ENCODE assay signal across 8 cellular contexts in the genomic region with DNA sequence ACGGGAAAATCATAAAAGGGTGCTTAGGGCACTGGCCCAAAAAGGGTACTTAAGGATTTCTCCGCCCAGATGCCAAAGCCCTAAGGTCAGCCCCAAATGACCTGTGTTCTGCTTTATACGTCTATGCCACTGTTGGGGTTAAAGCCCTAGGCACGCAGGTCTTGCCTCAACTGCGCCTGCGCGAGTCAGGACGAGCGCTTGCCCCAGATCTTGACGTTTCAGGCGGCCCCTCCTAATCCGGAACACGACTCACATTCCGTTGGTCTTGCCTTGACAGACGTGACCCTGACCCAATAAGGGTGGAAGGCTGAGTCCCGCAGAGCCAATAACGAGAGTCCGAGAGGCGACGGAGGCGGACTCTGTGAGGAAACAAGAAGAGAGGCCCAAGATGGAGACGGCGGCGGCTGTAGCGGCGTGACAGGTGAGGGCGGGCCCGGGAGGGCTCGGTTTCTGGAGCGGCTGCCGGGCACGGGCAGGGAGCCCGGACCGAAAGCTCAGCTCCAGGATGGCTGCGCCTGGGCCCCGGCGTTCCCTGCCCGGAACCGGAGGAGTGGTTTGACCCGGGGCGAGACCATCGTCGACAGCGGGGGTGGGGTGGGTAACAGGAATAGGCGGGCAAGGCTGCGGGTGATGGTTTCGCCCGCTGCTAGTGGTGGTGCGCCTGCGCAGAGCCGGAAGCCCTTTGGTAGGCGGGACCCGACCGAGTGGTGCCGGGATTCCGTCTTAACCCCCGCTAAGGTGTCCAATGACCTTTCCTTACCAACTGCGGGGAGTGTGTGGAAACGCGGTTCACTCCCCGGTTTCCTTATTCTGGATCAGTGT. TPM values are rescaled to one million over a fixed set of nuclear protein-coding genes. Genes with fewer than 3 reads are reported as not detected.
A peak's percentile ranks its signal among the peaks of the same experiment; 100 is the strongest.
DNase-seq lines count a peak whose midpoint lies in the region; ATAC-seq, FAIRE-seq and TF ChIP-seq lines count a peak whose summit lies in the region.

A gene (plus strand): TSS at position 375 of the 822 bp plus-strand sequence. CDS start 1,763 bp downstream, outside the sequence.

- H3K9me3 ChIP-seq in keratinocyte (ENCODE audit: control insufficient read depth, low read depth, low read length) = no peaks in the 10 kb centered on the region

- H2AFZ ChIP-seq in keratinocyte (ENCODE audit: control insufficient read depth, low read length) = peak within 1 kb of the TSS; percentile 70

- H3K27me3 ChIP-seq in keratinocyte (ENCODE audit: control insufficient read depth, extremely low read depth, insufficient read depth, low read length) = no peaks in the 10 kb centered on the region

- H3K36me3 ChIP-seq in keratinocyte (ENCODE audit: control insufficient read depth in 2 of 2, extremely low read depth in 1 of 2, insufficient read depth in 2 of 2, low read length in 2 of 2) = no peaks in the 10 kb centered on the region

- DNase-seq in AG20443 (ENCODE audit: low spot score) (peak; percentile 94), NCI-H510A (lab: John Stamatoyannopoulos, UW) (peak; percentile 91), cerebellum (ENCODE audit: low spot score) (peak; percentile 94), keratinocyte (ENCODE audit: low read depth, low spot score) (peak; percentile 90)
- peak; percentile 91 for DNase-seq in activated CD4-positive, alpha-beta T cell treated with anti-CD3 and anti-CD28 coated beads for 1 hour
- DNase-seq in stimulated activated CD4-positive, alpha-beta T cell treated with anti-CD3 and anti-CD28 coated beads, Interleukin-15, amount 100 ng/mL, for 1 hour (ENCODE audit: low read depth in 1 of 2, low spot score in 1 of 2) = peak; percentile 76 to 90

- peaks cover 15% of the 10 kb centered on the region for H3K79me2 ChIP-seq in keratinocyte (ENCODE audit: control insufficient read depth, insufficient read depth, low read length)

- FAIRE-seq in keratinocyte (lab: Jason Lieb, UNC) = peak; percentile 76

- H3K9ac ChIP-seq in keratinocyte (ENCODE audit: control insufficient read depth, extremely low read depth, insufficient read depth, low read length) = peak within 1 kb of the TSS; percentile 83

- H3K4me1 ChIP-seq in keratinocyte (ENCODE audit: control insufficient read depth, extremely low read depth, insufficient read depth, low read length) = peaks cover 4% of the 10 kb centered on the region

- no peaks in the 10 kb centered on the region for H3K9me1 ChIP-seq in keratinocyte (ENCODE audit: control insufficient read depth, extremely low read depth, insufficient read depth, low read length)

- H3K4me3 ChIP-seq in keratinocyte (ENCODE audit: control insufficient read depth in 2 of 3, extremely low read depth in 1 of 3, insufficient read depth in 2 of 3, low read depth in 1 of 3, low read length in 3 of 3) = peak within 1 kb of the TSS; percentile 54 to 85 (median 70)

- peak within 1 kb of the TSS; percentile 75 for H3K4me2 ChIP-seq in keratinocyte (ENCODE audit: control insufficient read depth, extremely low read depth, insufficient read depth, low read depth, low read length)

- dilution Hi-C loops in keratinocyte (cut with MboI; ENCODE audit: extremely low pct_ligation_motif_present, low sequenced_read_pairs) = no loop called here

- no peak for TF ChIP-seq CTCF in keratinocyte (optimal IDR thresholded peaks at IDR 0.05 in 1 of 3, IDR thresholded peaks at IDR 0.05 in 1 of 3, conservative IDR thresholded peaks at IDR 0.05 in 1 of 3; ENCODE audit: extremely low read depth in 1 of 3, insufficient read depth in 2 of 3, low read length in 3 of 3)

- no peaks in the 10 kb centered on the region for H4K20me1 ChIP-seq in keratinocyte (ENCODE audit: control insufficient read depth, extremely low read depth, insufficient read depth, low read length)

- TF ChIP-seq POLR2A in GM19099 (IDR thresholded peaks at IDR 0.05; ENCODE audit: extremely low read depth, insufficient read length, low read depth) = peak; percentile 74

- H3K27ac ChIP-seq in keratinocyte (ENCODE audit: control insufficient read depth, insufficient read depth, low read length) = peak within 1 kb of the TSS; percentile 82

- peak; percentile 90 for ATAC-seq in HG03432 (IDR thresholded peaks at IDR 0.05; ENCODE audit: unreplicated experiment)

RNA-seq across cellular contexts. Expression of the gene that starts here (rescaled TPM):
- total RNA-seq in cerebellum = 7.0 TPM
- polyA plus RNA-seq in keratinocyte = 21.3 to 40.5 TPM (median 22.4 TPM) in 3 replicates
- 5.6 TPM for polyA plus RNA-seq in keratinocyte (2011; ENCODE audit: low read depth)
- 28.4 and 29.0 TPM in 2 replicates for polyA plus RNA-seq in keratinocyte (2011; cell fraction: cytosol; rRNA removed)
- polyA plus RNA-seq in keratinocyte (2011; cell fraction: nucleus; rRNA removed) = 47.8 and 49.4 TPM in 2 replicates
- polyA plus RNA-seq in keratinocyte (2012; ENCODE audit: low replicate concordance) = 22.9 and 34.4 TPM in 2 replicates
- 43.0 to 96.2 TPM (median 65.5 TPM) in 3 replicates for polyA minus RNA-seq in keratinocyte
- polyA minus RNA-seq in keratinocyte (2011; cell fraction: cytosol; rRNA and poly(A)+ RNA removed) = 23.4 TPM
- polyA minus RNA-seq in keratinocyte (2011; cell fraction: nucleus; rRNA and poly(A)+ RNA removed) = 12.7 and 20.2 TPM in 2 replicates

Comparison
In these comparisons a context has a peak if more than half of its experiments do, and no peak if none do; other contexts are left out.
1. Peak in every context shown above with its lines: DNase-seq, ATAC-seq, H3K4me3 ChIP-seq and H3K27ac ChIP-seq.